Comparison of ENCODE assay signal across 8 cellular contexts in the genomic region with DNA sequence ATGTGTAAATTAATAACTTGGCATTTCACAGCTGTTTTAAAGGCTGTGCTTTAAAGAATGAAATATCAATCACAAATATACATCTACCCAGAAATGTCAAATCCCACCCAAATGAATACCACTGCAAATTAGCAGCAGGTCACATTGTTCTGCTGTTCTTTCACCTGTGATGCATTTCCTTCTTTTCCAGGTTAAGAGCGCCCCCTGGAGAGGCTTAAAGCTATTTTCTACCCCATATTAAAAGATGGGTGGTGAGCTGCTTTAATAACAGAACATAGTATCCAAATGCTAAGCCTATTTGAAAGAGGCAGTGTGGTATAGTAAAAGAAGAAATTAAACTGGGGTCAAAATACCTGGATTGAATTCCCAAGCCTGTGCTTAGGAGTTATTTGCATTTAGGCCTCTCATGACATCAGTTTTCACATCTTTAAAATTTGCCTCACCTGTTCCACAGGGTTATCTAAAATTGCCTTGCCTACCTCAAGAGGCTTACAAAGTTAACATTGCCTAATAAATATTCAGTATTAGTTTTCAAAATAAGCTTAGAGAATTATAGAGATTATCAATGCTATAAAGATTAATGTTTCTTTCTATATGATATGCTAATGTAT.
DNase-seq lines count a peak whose midpoint lies in the region; FAIRE-seq and TF ChIP-seq lines count a peak whose summit lies in the region.

No MANE protein-coding gene starts in this region.

- H3K36me3 ChIP-seq in ascending aorta = no peaks in the 10 kb centered on the region

- FAIRE-seq in RCC 7860 (lab: Jason Lieb, UNC) = no peak

- H3K27me3 ChIP-seq in ascending aorta = no peaks in the 10 kb centered on the region

- no peak overlapping the region for H3K4me3 ChIP-seq in Jurkat, Clone E6-1 (ENCODE audit: low read length)
- no peak overlapping the region for H3K4me3 ChIP-seq in ascending aorta

- H3K9me3 ChIP-seq in ascending aorta = no peaks in the 10 kb centered on the region

- DNase-seq in activated T-cell treated with anti-CD3 and anti-CD28 coated beads, Interleukin-2, amount 50 U/mL, for 48 hours = peak; percentile 20 to 22
- no peak for DNase-seq in activated T-cell treated with anti-CD3 and anti-CD28 coated beads, Interleukin-2, amount 50 U/mL, for 1 hour
- DNase-seq in Jurkat, Clone E6-1 (ENCODE audit: low read depth, low spot score) = peak; percentile 32
- DNase-seq in RCC 7860 (ENCODE audit: low spot score) (peak; percentile 35), erythroblast (lab: John Stamatoyannopoulos, UW) (peak; percentile 56 to 74), retina (peak; percentile 57), 8988T (no peak), ascending aorta (ENCODE audit: low spot score in 2 of 2) (no peak)

- intact Hi-C loops in ascending aorta (cut with DNase I) = no loop called here

- no peak overlapping the region for H3K27ac ChIP-seq in ascending aorta

- no peaks in the 10 kb centered on the region for H3K4me1 ChIP-seq in ascending aorta

- no peak for TF ChIP-seq POLR2A in erythroblast (IDR thresholded peaks at IDR 0.05; ENCODE audit: low read length)

- TF ChIP-seq CTCF in ascending aorta (IDR thresholded peaks at IDR 0.05) = no peak

Comparison
In these comparisons a context has a peak if more than half of its experiments do, and no peak if none do; other contexts are left out.
1. DNase-seq: peak in activated T-cell treated with anti-CD3 and anti-CD28 coated beads, Interleukin-2, amount 50 U/mL, for 48 hours (2 of 2), Jurkat, Clone E6-1 (single experiment), RCC 7860 (single experiment), erythroblast (2 of 2) and retina (single experiment); none in activated T-cell treated with anti-CD3 and anti-CD28 coated beads, Interleukin-2, amount 50 U/mL, for 1 hour (single experiment), 8988T (single experiment) and ascending aorta (0 of 2).